14 cellular contexts compared by ENCODE assay signal in genomic region chr17:79399610-79400144, GRCh38.
A peak's percentile ranks its signal among the peaks of the same experiment; 100 is the strongest.
DNase-seq lines count a peak whose midpoint lies in the region; ATAC-seq and TF ChIP-seq lines count a peak whose summit lies in the region.
"Had no signal": no experiment of that assay in that cellular context is flagged by ENCODE, and none has a peak within 500 bp of the region (broad histone marks: within the 10 kb centered on the region; RNA-seq: fewer than 3 reads in every experiment).

No MANE protein-coding gene starts in this region.

- 0 out of 20 replicates have a peak overlapping the region, but pooled peaks of 1 of the 10 experiments have one; percentile 7 for H3K4me3 ChIP-seq in BLaER1 treated with 17β-estradiol and CSF1 and Interleukin-3, amounts not matched to agents 10 nM and 100 nM
- no peak overlapping the region for H3K4me3 ChIP-seq in RWPE2 (ENCODE audit: severe bottlenecking)
- no peak overlapping the region for H3K4me3 ChIP-seq in lower lobe of right lung

- in situ Hi-C loops in GM13976 (cut with MboI; ENCODE audit: low sequenced_read_pairs, unreplicated experiment) = loop anchor here (10.0 kb wide), 3 partner anchors 215 to 315 kb away; no protein-coding TSS in a partner anchor

- peaks cover 4 to 63% (median 40%) of the 10 kb centered on the region in 10 experiments; a peak in 18 of 20 replicates for H3K4me1 ChIP-seq in BLaER1 treated with 17β-estradiol and CSF1 and Interleukin-3, amounts not matched to agents 10 nM and 100 nM
- H3K4me1 ChIP-seq in RWPE2 (ENCODE audit: insufficient read depth, poor library complexity, severe bottlenecking) (no peaks in the 10 kb centered on the region), lower lobe of right lung (no peaks in the 10 kb centered on the region)

- no peak overlapping the region for H3K27ac ChIP-seq in BLaER1 treated with 17β-estradiol and CSF1 and Interleukin-3, amounts not matched to agents 10 nM and 100 nM
- H3K27ac ChIP-seq in RWPE2 (ENCODE audit: poor library complexity, severe bottlenecking) = no peak overlapping the region
- no peak overlapping the region for H3K27ac ChIP-seq in lower lobe of right lung

- H3K36me3 ChIP-seq in BLaER1 treated with 17β-estradiol and CSF1 and Interleukin-3, amounts not matched to agents 10 nM and 100 nM = no peaks in the 10 kb centered on the region
- no peaks in the 10 kb centered on the region for H3K36me3 ChIP-seq in RWPE2 (ENCODE audit: low read depth)
- H3K36me3 ChIP-seq in lower lobe of right lung = no peaks in the 10 kb centered on the region

- H3K27me3 ChIP-seq in BLaER1 treated with 17β-estradiol and CSF1 and Interleukin-3, amounts not matched to agents 10 nM and 100 nM = peaks cover 22 to 54% (median 34%) of the 10 kb centered on the region in 11 experiments
- peaks cover 88% of the 10 kb centered on the region for H3K27me3 ChIP-seq in RWPE2 (ENCODE audit: insufficient read depth, poor library complexity, severe bottlenecking)
- peaks cover 78% of the 10 kb centered on the region for H3K27me3 ChIP-seq in lower lobe of right lung (ENCODE audit: low read depth)

- TF ChIP-seq CTCF in RWPE2 (IDR thresholded peaks at IDR 0.05; ENCODE audit: poor library complexity, severe bottlenecking) (no peak), GM13976 (IDR thresholded peaks at IDR 0.05; ENCODE audit: borderline replicate concordance, control extremely low read depth, extremely low read depth, insufficient read depth, missing control alignments) (no peak), lower lobe of right lung (IDR thresholded peaks at IDR 0.05) (no peak)

- H3K4me2 ChIP-seq in BLaER1 treated with 17β-estradiol and CSF1 and Interleukin-3, amounts not matched to agents 10 nM and 100 nM = peak overlapping the region in 9 of 11 experiments; percentile 20 to 87 (median 82); a peak in 18 of 22 replicates

- peak overlapping the region in 2 of 11 experiments; percentile 12 to 26; a peak in 1 of 22 replicates for H3K9ac ChIP-seq in BLaER1 treated with 17β-estradiol and CSF1 and Interleukin-3, amounts not matched to agents 10 nM and 100 nM

- no peaks in the 10 kb centered on the region for H3K9me3 ChIP-seq in BLaER1 treated with 17β-estradiol and CSF1 and Interleukin-3, amounts not matched to agents 10 nM and 100 nM (replicated peaks in 1 of 11)
- H3K9me3 ChIP-seq in RWPE2 (ENCODE audit: severe bottlenecking) (no peaks in the 10 kb centered on the region), lower lobe of right lung (no peaks in the 10 kb centered on the region)
- H3K9me3 ChIP-seq: Caco-2 had no signal

- ATAC-seq in RWPE2 (ENCODE audit: low read depth) (0 out of 3 replicates have a peak, but pooled peaks have one; percentile 10), lower lobe of right lung (no peak), GM19395 (IDR thresholded peaks at IDR 0.05; ENCODE audit: unreplicated experiment) (no peak)
- ATAC-seq: HepG2 had no signal

- intact Hi-C loops in lower lobe of right lung (cut with DNase I) = no loop called here

- no peak for DNase-seq in RWPE2 (ENCODE audit: low spot score)
- peak; percentile 44 for DNase-seq in left kidney (ENCODE audit: low read depth, low spot score)
- no peak for DNase-seq in activated CD4-positive, alpha-beta T cell treated with anti-CD3 and anti-CD28 coated beads, Interleukin-2, amount 50 U/mL, for 4 hours
- no peak for DNase-seq in GM13976 (ENCODE audit: low spot score)
- no peak for DNase-seq in lower lobe of right lung
- DNase-seq: ACHN; Caco-2; CD8-positive, alpha-beta memory T cell; GF-D8; H9; KG1 had no signal

- peaks cover 0 to 42% (median 0%) of the 10 kb centered on the region in 11 experiments; a peak in 5 of 22 replicates for H4K20me1 ChIP-seq in BLaER1 treated with 17β-estradiol and CSF1 and Interleukin-3, amounts not matched to agents 10 nM and 100 nM
